10 cellular contexts compared by ENCODE assay signal in the genomic region with DNA sequence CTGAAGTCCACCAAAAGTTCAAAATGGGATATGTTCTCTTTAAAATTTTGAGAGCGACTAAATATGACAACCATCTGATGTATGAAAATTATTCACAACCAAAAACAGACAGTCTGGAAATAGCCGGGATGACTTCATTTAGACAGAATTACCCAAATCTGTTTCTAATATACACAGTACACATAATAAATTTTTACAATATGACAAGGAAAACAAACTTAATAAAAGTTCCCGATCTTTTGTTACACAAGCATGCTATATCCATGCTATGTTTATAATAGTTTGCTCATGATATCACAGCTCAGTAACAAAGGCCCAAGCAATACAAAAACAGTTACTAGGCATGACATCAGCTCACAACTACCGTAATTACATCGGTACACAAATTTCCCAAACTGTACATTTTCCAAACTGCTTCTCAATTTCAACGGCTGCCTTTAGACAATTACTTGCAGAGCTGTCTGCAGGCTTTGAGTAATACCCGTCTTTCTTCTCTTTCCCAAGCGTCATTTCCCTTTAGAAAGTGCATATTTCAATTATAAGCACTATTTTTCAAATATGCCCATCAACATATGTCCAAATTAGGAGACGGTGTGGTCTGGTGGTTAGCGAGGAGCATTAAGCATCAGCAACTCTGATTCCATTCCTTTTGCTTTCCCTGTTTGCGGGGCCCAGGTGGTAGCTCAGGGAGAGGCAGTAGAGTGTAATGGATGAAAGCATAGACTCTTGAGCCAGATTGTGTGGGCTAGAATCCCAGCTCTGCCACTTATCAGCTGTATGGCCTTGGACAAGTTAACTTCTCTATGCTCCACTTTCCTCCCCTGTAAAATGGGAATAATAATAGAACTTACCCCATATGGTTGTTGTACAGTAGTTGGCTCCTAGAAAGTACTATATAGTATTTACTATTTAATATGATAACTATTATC.
DNase-seq lines count a peak whose midpoint lies in the region; ATAC-seq and TF ChIP-seq lines count a peak whose summit lies in the region.
"Had no signal": no experiment of that assay in that cellular context is flagged by ENCODE, and none has a peak within 500 bp of the region (broad histone marks: within the 10 kb centered on the region; RNA-seq: fewer than 3 reads in every experiment).

No MANE protein-coding gene starts in this region.

- TF ChIP-seq EP300 in tibial nerve (IDR thresholded peaks at IDR 0.05) = no peak

- 47% methylated on average over 11 of the region's 11 CpGs for WGBS in right cardiac atrium
- 29% methylated on average over 11 of the region's 11 CpGs for WGBS in tibial nerve, 2 donors

- intact Hi-C loops in activated CD4-positive, alpha-beta T cell treated with anti-CD3 and anti-CD28 coated beads for 36 hours (cut with DNase I, micrococcal nuclease) = loop anchor here in 1 of 2 experiments (2.0 kb wide), 1 partner anchor 16 kb away; no protein-coding TSS in a partner anchor
- intact Hi-C loops in right cardiac atrium (cut with DNase I) = no loop called here

- CTCF ChIA-PET in activated CD4-positive, alpha-beta T cell treated with anti-CD3 and anti-CD28 coated beads for 36 hours (lab: Charles Lee) = interaction anchor here (0.9 to 2.7 kb wide), 6 partner anchors 8 to 483 kb away, joined by 3 to 15 read pairs (median 4); no protein-coding TSS in a partner anchor

- peak overlapping the region; percentile 94 for H3K27ac Mint-ChIP-seq in activated CD4-positive, alpha-beta T cell treated with anti-CD3 and anti-CD28 coated beads for 36 hours
- peak overlapping the region; percentile 86 for H3K27ac Mint-ChIP-seq in activated naive CD8-positive, alpha-beta T cell treated with anti-CD3 and anti-CD28 coated beads for 36 hours

- TF ChIP-seq CTCF in tibial nerve (IDR thresholded peaks at IDR 0.05) (no peak), WERI-Rb-1 (IDR thresholded peaks at IDR 0.05; ENCODE audit: low read depth, low read length) (no peak)

- H3K4me3 Mint-ChIP-seq in activated CD4-positive, alpha-beta T cell treated with anti-CD3 and anti-CD28 coated beads for 36 hours = peak overlapping the region; percentile 58
- H3K4me3 Mint-ChIP-seq in activated naive CD8-positive, alpha-beta T cell treated with anti-CD3 and anti-CD28 coated beads for 36 hours = peak overlapping the region; percentile 11

- peaks cover 13% of the 10 kb centered on the region for H3K4me1 ChIP-seq in right cardiac atrium (ENCODE audit: control insufficient read depth, insufficient read depth, low read length)
- peaks cover 4 to 49% (median 24%) of the 10 kb centered on the region in 4 donors for H3K4me1 ChIP-seq in tibial nerve
- H3K4me1 ChIP-seq: BLaER1 had no signal

- peaks cover 67% of the 10 kb centered on the region for H3K36me3 Mint-ChIP-seq in activated CD4-positive, alpha-beta T cell treated with anti-CD3 and anti-CD28 coated beads for 36 hours (ENCODE audit: low read depth)
- H3K36me3 Mint-ChIP-seq in activated naive CD8-positive, alpha-beta T cell treated with anti-CD3 and anti-CD28 coated beads for 36 hours = peaks cover 80% of the 10 kb centered on the region

- no peaks in the 10 kb centered on the region for H3K9me3 ChIP-seq in right cardiac atrium (ENCODE audit: control insufficient read depth, low read length)
- no peaks in the 10 kb centered on the region for H3K9me3 ChIP-seq in tibial nerve
- no peaks in the 10 kb centered on the region for H3K9me3 ChIP-seq in WERI-Rb-1 (ENCODE audit: severe bottlenecking)
- H3K9me3 ChIP-seq: BLaER1 had no signal

- no peak for ATAC-seq in activated CD4-positive, alpha-beta T cell treated with anti-CD3 and anti-CD28 coated beads for 36 hours
- ATAC-seq in right cardiac atrium (peak in 1 of 2 donors; percentile 40), HG02763 (IDR thresholded peaks at IDR 0.05; ENCODE audit: unreplicated experiment) (no peak)

- POLR2A ChIA-PET in activated CD4-positive, alpha-beta T cell treated with anti-CD3 and anti-CD28 coated beads for 36 hours (lab: Charles Lee) = interaction anchor here (0.5 to 2.4 kb wide), 6 partner anchors 11 to 413 kb away, joined by 3 to 10 read pairs (median 5); no protein-coding TSS in a partner anchor

- no peaks in the 10 kb centered on the region for H3K9me3 Mint-ChIP-seq in activated CD4-positive, alpha-beta T cell treated with anti-CD3 and anti-CD28 coated beads for 36 hours (ENCODE audit: low read depth)
- peaks cover 2% of the 10 kb centered on the region for H3K9me3 Mint-ChIP-seq in activated naive CD8-positive, alpha-beta T cell treated with anti-CD3 and anti-CD28 coated beads for 36 hours

- TF ChIP-seq POLR2A in tibial nerve (IDR thresholded peaks at IDR 0.05) = no peak

- H3K36me3 ChIP-seq in tibial nerve (no peaks in the 10 kb centered on the region), WERI-Rb-1 (no peaks in the 10 kb centered on the region)

- H3K4me3 ChIP-seq in right cardiac atrium (ENCODE audit: low read length) = no peak overlapping the region
- H3K4me3 ChIP-seq in tibial nerve = no peak overlapping the region
- H3K4me3 ChIP-seq in WERI-Rb-1 (ENCODE audit: low read depth, low read length) = no peak overlapping the region
- H3K4me3 ChIP-seq: BLaER1 had no signal

- no peak for DNase-seq in activated CD4-positive, alpha-beta T cell treated with anti-CD3 and anti-CD28 coated beads for 36 hours
- no peak for DNase-seq in activated CD4-positive, alpha-beta T cell treated with anti-CD3 and anti-CD28 coated beads for 48 hours
- no peak for DNase-seq in activated naive CD8-positive, alpha-beta T cell treated with anti-CD3 and anti-CD28 coated beads for 36 hours
- DNase-seq in right cardiac atrium (no peak), tibial nerve (ENCODE audit: low spot score in 2 of 2) (no peak), HK-2 (ENCODE audit: unreplicated experiment) (no peak), WERI-Rb-1 (no peak)
- DNase-seq: stimulated activated naive CD4-positive, alpha-beta T cell had no signal

- H3K27ac ChIP-seq in right cardiac atrium (ENCODE audit: low read length) = peak overlapping the region; percentile 55
- peak overlapping the region in 3 of 4 donors; percentile 20 to 49 (median 44) for H3K27ac ChIP-seq in tibial nerve
- H3K27ac ChIP-seq in WERI-Rb-1 = no peak overlapping the region
- H3K27ac ChIP-seq: BLaER1 had no signal

- peaks cover 94% of the 10 kb centered on the region for H3K4me1 Mint-ChIP-seq in activated CD4-positive, alpha-beta T cell treated with anti-CD3 and anti-CD28 coated beads for 36 hours
- H3K4me1 Mint-ChIP-seq in activated naive CD8-positive, alpha-beta T cell treated with anti-CD3 and anti-CD28 coated beads for 36 hours = peaks cover 85% of the 10 kb centered on the region

- no peaks in the 10 kb centered on the region for H3K27me3 Mint-ChIP-seq in activated CD4-positive, alpha-beta T cell treated with anti-CD3 and anti-CD28 coated beads for 36 hours
- H3K27me3 Mint-ChIP-seq in activated naive CD8-positive, alpha-beta T cell treated with anti-CD3 and anti-CD28 coated beads for 36 hours = no peaks in the 10 kb centered on the region

- no peaks in the 10 kb centered on the region for H3K27me3 ChIP-seq in right cardiac atrium (ENCODE audit: control insufficient read depth, insufficient read depth)
- H3K27me3 ChIP-seq in tibial nerve = no peaks in the 10 kb centered on the region
- H3K27me3 ChIP-seq in WERI-Rb-1 (ENCODE audit: insufficient read depth, low read depth, severe bottlenecking) = no peaks in the 10 kb centered on the region
- H3K27me3 ChIP-seq: BLaER1 had no signal
